ENCODE assay signal across 16 cellular contexts in genomic region chr6:134456284-134456683, GRCh38.
"Had no signal": no experiment of that assay in that cellular context is flagged by ENCODE, and none has a peak within 500 bp of the region (broad histone marks: within the 10 kb centered on the region; RNA-seq: fewer than 3 reads in every experiment).

No MANE protein-coding gene starts in this region.

- H3K27ac ChIP-seq: cardiac muscle cell, ovary, SK-N-MC, upper lobe of right lung had no signal

- H3K27me3 Mint-ChIP-seq: activated CD4-positive, alpha-beta T cell treated with anti-CD3 and anti-CD28 coated beads, Interleukin-2, amount 10 ng/mL, durations not matched to agents 7 days and 5 days; activated naive CD8-positive, alpha-beta T cell treated with anti-CD3 and anti-CD28 coated beads for 36 hours had no signal

- H3K4me1 Mint-ChIP-seq: natural killer cell; stimulated activated effector memory CD8-positive, alpha-beta T cell treated with anti-CD3 and anti-CD28 coated beads, Interleukin-12 subunit alpha, Interleukin-12 subunit beta, amount 100 ng/mL, for 72 hours had no signal

- H3K4me1 ChIP-seq: upper lobe of right lung had no signal

- H3K27ac Mint-ChIP-seq: activated CD4-positive, alpha-beta T cell treated with anti-CD3 and anti-CD28 coated beads, Interleukin-2, amount 10 ng/mL, durations not matched to agents 7 days and 5 days; activated naive CD8-positive, alpha-beta T cell treated with anti-CD3 and anti-CD28 coated beads for 36 hours; natural killer cell; stimulated activated effector memory CD8-positive, alpha-beta T cell treated with anti-CD3 and anti-CD28 coated beads, Interleukin-12 subunit alpha, Interleukin-12 subunit beta, amount 100 ng/mL, for 72 hours had no signal

- H3K36me3 Mint-ChIP-seq: activated naive CD8-positive, alpha-beta T cell treated with anti-CD3 and anti-CD28 coated beads for 36 hours; natural killer cell; stimulated activated effector memory CD8-positive, alpha-beta T cell treated with anti-CD3 and anti-CD28 coated beads, Interleukin-12 subunit alpha, Interleukin-12 subunit beta, amount 100 ng/mL, for 72 hours had no signal

- DNase-seq: activated CD4-positive, alpha-beta T cell treated with anti-CD3 and anti-CD28 coated beads, Interleukin-2, amount 10 ng/mL, durations not matched to agents 7 days and 5 days; activated effector memory CD4-positive, alpha-beta T cell treated with anti-CD3 and anti-CD28 coated beads, Interleukin-2, amount 50 U/mL, for 16 hours; activated naive CD8-positive, alpha-beta T cell treated with anti-CD3 and anti-CD28 coated beads for 36 hours; activated T-cell treated with anti-CD3 and anti-CD28 coated beads, Interleukin-2, amount 50 U/mL, for 1 hour; amniotic stem cell; mesenchymal stem cell; natural killer cell; ovary; stimulated activated CD4-positive, alpha-beta T cell treated with anti-CD3 and anti-CD28 coated beads, Interleukin-4, amount 100 ng/mL, for 1 hour; upper lobe of right lung had no signal

- H3K4me3 Mint-ChIP-seq: activated CD4-positive, alpha-beta T cell treated with anti-CD3 and anti-CD28 coated beads, Interleukin-2, amount 10 ng/mL, durations not matched to agents 7 days and 5 days; activated naive CD8-positive, alpha-beta T cell treated with anti-CD3 and anti-CD28 coated beads for 36 hours; natural killer cell; stimulated activated effector memory CD8-positive, alpha-beta T cell treated with anti-CD3 and anti-CD28 coated beads, Interleukin-12 subunit alpha, Interleukin-12 subunit beta, amount 100 ng/mL, for 72 hours had no signal

- H3K4me3 ChIP-seq: cardiac muscle cell, ovary, SK-N-MC, smooth muscle cell, upper lobe of right lung had no signal

- H3K27me3 ChIP-seq: cardiac muscle cell, ovary, upper lobe of right lung had no signal

- ATAC-seq: activated CD4-positive, CD25-positive, alpha-beta regulatory T cell treated with anti-CD3 and anti-CD28 coated beads, Interleukin-2, amount 50 U/mL, for 24 hours; sciatic nerve; stimulated activated effector memory CD8-positive, alpha-beta T cell treated with anti-CD3 and anti-CD28 coated beads, Interleukin-12 subunit alpha, Interleukin-12 subunit beta, amount 100 ng/mL, for 72 hours; upper lobe of right lung had no signal

- H3K9me3 ChIP-seq: ovary, upper lobe of right lung had no signal

- H3K9me3 Mint-ChIP-seq: activated CD4-positive, alpha-beta T cell treated with anti-CD3 and anti-CD28 coated beads, Interleukin-2, amount 10 ng/mL, durations not matched to agents 7 days and 5 days; activated naive CD8-positive, alpha-beta T cell treated with anti-CD3 and anti-CD28 coated beads for 36 hours; natural killer cell; stimulated activated effector memory CD8-positive, alpha-beta T cell treated with anti-CD3 and anti-CD28 coated beads, Interleukin-12 subunit alpha, Interleukin-12 subunit beta, amount 100 ng/mL, for 72 hours had no signal

- H3K36me3 ChIP-seq: cardiac muscle cell, ovary, upper lobe of right lung had no signal

- H3K4me2 ChIP-seq: smooth muscle cell had no signal
